In genomic region chr4:144634978-144635747, GRCh38 we compare ENCODE assay signal across 14 cellular contexts. TPM values are rescaled to one million over a fixed set of nuclear protein-coding genes. Genes with fewer than 3 reads are reported as not detected.
DNase-seq lines count a peak whose midpoint lies in the region; ATAC-seq, FAIRE-seq and TF ChIP-seq lines count a peak whose summit lies in the region.
"Had no signal": no experiment of that assay in that cellular context is flagged by ENCODE, and none has a peak within 500 bp of the region (broad histone marks: within the 10 kb centered on the region; RNA-seq: fewer than 3 reads in every experiment).

No MANE protein-coding gene starts in this region.

- intact Hi-C loops in heart right ventricle (cut with DNase I) (no loop called here), tibial artery (cut with DNase I; ENCODE audit: low total_unique reads) (no loop called here)

- no peaks in the 10 kb centered on the region for H3K4me1 ChIP-seq in heart right ventricle
- no peaks in the 10 kb centered on the region for H3K4me1 ChIP-seq in tibial artery

- peak; percentile 73 for FAIRE-seq in GM12891 (lab: Jason Lieb, UNC)
- FAIRE-seq: endometrium had no signal

- no peak overlapping the region for H3K27ac ChIP-seq in heart right ventricle
- no peak overlapping the region for H3K27ac ChIP-seq in tibial artery

- H3K36me3 ChIP-seq in heart right ventricle: no peaks in the 10 kb centered on the region
- no peaks in the 10 kb centered on the region for H3K36me3 ChIP-seq in tibial artery
- H3K36me3 ChIP-seq: HAP-1 had no signal

- H3K4me3 ChIP-seq in heart right ventricle: no peak overlapping the region
- no peak overlapping the region for H3K4me3 ChIP-seq in tibial artery
- H3K4me3 ChIP-seq: HAP-1 had no signal

- TF ChIP-seq CTCF in heart right ventricle (IDR thresholded peaks at IDR 0.05): no peak
- TF ChIP-seq CTCF in tibial artery (IDR thresholded peaks at IDR 0.05): no peak

- ATAC-seq in GM19397 (IDR thresholded peaks at IDR 0.05; ENCODE audit: unreplicated experiment) (peak; percentile 99), HG02840 (IDR thresholded peaks at IDR 0.05; ENCODE audit: low FRiP score, unreplicated experiment) (peak; percentile 100), HG03469 (IDR thresholded peaks at IDR 0.05; ENCODE audit: unreplicated experiment) (peak; percentile 98), heart right ventricle (no peak)
- ATAC-seq: stimulated activated effector memory CD8-positive, alpha-beta T cell treated with anti-CD3 and anti-CD28 coated beads, Interleukin-12 subunit alpha, Interleukin-12 subunit beta, amount 100 ng/mL, for 72 hours had no signal

- peaks cover 0 to 3% (median 0%) of the 10 kb centered on the region in 7 donors for H3K27me3 ChIP-seq in heart right ventricle
- no peaks in the 10 kb centered on the region for H3K27me3 ChIP-seq in tibial artery

- no peak for TF ChIP-seq POLR2A in GM12891 (IDR thresholded peaks at IDR 0.05; ENCODE audit: low read depth, low read length)

- no peak for DNase-seq in GM12891 (ENCODE audit: insufficient read length, low spot score)
- DNase-seq in heart right ventricle: no peak
- no peak for DNase-seq in nucleus accumbens (lab: John Stamatoyannopoulos, UW)
- no peak for DNase-seq in tibial artery
- DNase-seq in NCI-H345 (lab: John Stamatoyannopoulos, UW): no peak
- DNase-seq: ACHN, aorta, NCI-H774 had no signal

- H3K9me3 ChIP-seq in heart right ventricle (peaks cover 0 to 13% (median 0%) of the 10 kb centered on the region in 11 donors), tibial artery (no peaks in the 10 kb centered on the region)
- H3K9me3 ChIP-seq: HAP-1 had no signal

- WGBS in heart right ventricle, 2 donors: 90 to 91% methylated on average over 6 of the region's 6 CpGs

TF ChIP-seq in GM12891, 5 proteins besides CTCF, POLR2A, EP300 and RAD21:
- no peak for TF ChIP-seq POLR2AphosphoS5 (IDR thresholded peaks at IDR 0.05; ENCODE audit: low read depth, low read length)
- TF ChIP-seq POU2F2 (IDR thresholded peaks at IDR 0.05; ENCODE audit: low read depth, low read length): no peak
- TF ChIP-seq PAX5 (IDR thresholded peaks at IDR 0.05; ENCODE audit: insufficient read depth, low read length, severe bottlenecking): no peak
- TF ChIP-seq SPI1 (IDR thresholded peaks at IDR 0.05; ENCODE audit: low read depth, low read length): peak; percentile 62

RNA-seq across cellular contexts. Expression of gene HHIP, which starts 10.8 kb away (rescaled TPM):
- polyA plus RNA-seq in GM12891 (2012; ENCODE audit: low read depth, missing spikeins): 0.03 TPM
- under 1 TPM in 5 of 10 donors, not detected in 5; 0.02 to 0.49 (median 0.26) TPM for total RNA-seq in heart right ventricle
- under 1 TPM in 1 of 2 donors, not detected in 1; 0.20 TPM for polyA plus RNA-seq in heart right ventricle

Comparison
In these comparisons a context has a peak if more than half of its experiments do, and no peak if none do; other contexts are left out.
1. ATAC-seq: peak in GM19397 (single experiment), HG02840 (single experiment) and HG03469 (single experiment); none in heart right ventricle (0 of 8).